Comparison of ENCODE assay signal across 17 cellular contexts in the genomic region with DNA sequence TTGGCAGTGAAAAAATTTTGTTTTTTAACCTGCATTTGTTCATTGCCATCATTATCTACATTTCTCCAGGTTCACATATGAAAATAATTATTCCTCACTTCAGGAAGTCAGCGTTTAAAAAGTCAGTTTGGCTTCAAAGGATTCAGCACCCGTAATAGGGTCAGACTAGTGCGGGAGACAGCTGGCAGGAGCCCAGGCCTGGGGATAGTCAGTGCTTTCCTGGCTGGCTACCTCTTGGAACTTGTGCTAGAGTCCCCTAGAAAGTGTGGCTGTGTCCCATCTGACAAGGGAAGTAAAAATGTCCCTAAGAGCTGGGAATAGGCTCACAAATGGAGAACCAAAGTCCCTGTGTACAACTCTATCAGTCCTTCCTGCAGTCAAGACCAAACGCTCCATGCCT.
DNase-seq lines count a peak whose midpoint lies in the region; ATAC-seq and TF ChIP-seq lines count a peak whose summit lies in the region.
"Had no signal": no experiment of that assay in that cellular context is flagged by ENCODE, and none has a peak within 500 bp of the region (broad histone marks: within the 10 kb centered on the region; RNA-seq: fewer than 3 reads in every experiment).

No MANE protein-coding gene starts in this region.

- H3K27ac Mint-ChIP-seq in mesothelial cell of epicardium: peak overlapping the region; percentile 62
- H3K27ac Mint-ChIP-seq: HFFc6 had no signal

- no peaks in the 10 kb centered on the region for H3K36me3 ChIP-seq in gastroesophageal sphincter
- H3K36me3 ChIP-seq: BLaER1 had no signal

- no peak for TF ChIP-seq EP300 in gastroesophageal sphincter (IDR thresholded peaks at IDR 0.05)

- WGBS in gastroesophageal sphincter (ENCODE audit: low coverage in 1 of 2), 2 donors: 19 to 52% methylated on average over 3 of the region's 4 CpGs

- TF ChIP-seq CTCF in mesothelial cell of epicardium (IDR thresholded peaks at IDR 0.05; ENCODE audit: unreplicated experiment) (no peak), gastroesophageal sphincter (IDR thresholded peaks at IDR 0.05) (no peak)

- H3K27me3 ChIP-seq in gastroesophageal sphincter: no peaks in the 10 kb centered on the region
- H3K27me3 ChIP-seq: BLaER1 had no signal

- no peaks in the 10 kb centered on the region for H3K4me1 ChIP-seq in gastroesophageal sphincter
- H3K4me1 ChIP-seq: BLaER1 had no signal

- TF ChIP-seq POLR2A in gastroesophageal sphincter (IDR thresholded peaks at IDR 0.05): no peak

- intact Hi-C loops in Right ventricle myocardium superior (cut with DNase I): no loop called here
- intact Hi-C loops in Right ventricle myocardium inferior (cut with DNase I): no loop called here
- intact Hi-C loops in left ventricle myocardium superior (cut with micrococcal nuclease): no loop called here
- intact Hi-C loops in sciatic nerve (cut with DNase I): no loop called here

- ATAC-seq in Right ventricle myocardium superior (ENCODE audit: poor library complexity): peak; percentile 49
- no peak for ATAC-seq in Right ventricle myocardium inferior
- peak; percentile 25 for ATAC-seq in left ventricle myocardium superior
- peak; percentile 55 for ATAC-seq in sciatic nerve
- no peak for ATAC-seq in HG03457 (IDR thresholded peaks at IDR 0.05; ENCODE audit: unreplicated experiment)
- ATAC-seq in gastroesophageal sphincter: no peak

- H3K27ac ChIP-seq in gastroesophageal sphincter: no peak overlapping the region
- H3K27ac ChIP-seq: 22Rv1, BLaER1 had no signal

- H3K9me3 ChIP-seq in gastroesophageal sphincter: no peaks in the 10 kb centered on the region
- H3K9me3 ChIP-seq: BLaER1, Caco-2 had no signal

- H3K4me3 Mint-ChIP-seq in mesothelial cell of epicardium: no peak overlapping the region
- H3K4me3 Mint-ChIP-seq: CD8-positive, alpha-beta memory T cell; HFFc6 had no signal

- DNase-seq in Right ventricle myocardium superior (peak; percentile 47), Right ventricle myocardium inferior (ENCODE audit: missing footprints) (no peak), left ventricle myocardium superior (peak; percentile 42), mesothelial cell of epicardium (ENCODE audit: low spot score in 2 of 2, unreplicated experiment in 2 of 2) (no peak), sciatic nerve (ENCODE audit: low spot score) (no peak), AG08396 (ENCODE audit: low spot score) (no peak)
- DNase-seq: AML-193; Caco-2; CD8-positive, alpha-beta memory T cell; DND-41; GDM1; HCEC 1CT; HFFc6 had no signal

- no peaks in the 10 kb centered on the region for H3K27me3 Mint-ChIP-seq in mesothelial cell of epicardium (ENCODE audit: low read depth)

- H3K4me1 Mint-ChIP-seq in mesothelial cell of epicardium: peaks cover 24% of the 10 kb centered on the region

- no peaks in the 10 kb centered on the region for H3K9me3 Mint-ChIP-seq in mesothelial cell of epicardium
- H3K9me3 Mint-ChIP-seq: CD8-positive, alpha-beta memory T cell; HFFc6 had no signal

- H3K4me3 ChIP-seq in gastroesophageal sphincter: no peak overlapping the region
- H3K4me3 ChIP-seq: BLaER1 had no signal

- H3K36me3 Mint-ChIP-seq in mesothelial cell of epicardium: no peaks in the 10 kb centered on the region

Comparison
In these comparisons a context has a peak if more than half of its experiments do, and no peak if none do; other contexts are left out.
1. ATAC-seq: peak in Right ventricle myocardium superior (single experiment), left ventricle myocardium superior (single experiment) and sciatic nerve (single experiment); none in Right ventricle myocardium inferior (single experiment), HG03457 (single experiment) and gastroesophageal sphincter (single experiment).
2. DNase-seq: peak in Right ventricle myocardium superior (single experiment) and left ventricle myocardium superior (single experiment); none in Right ventricle myocardium inferior (single experiment), mesothelial cell of epicardium (0 of 2), sciatic nerve (single experiment) and AG08396 (single experiment).